In genomic region chr1:68141079-68141800, GRCh38 we compare ENCODE assay signal across 15 cellular contexts.
A peak's percentile ranks its signal among the peaks of the same experiment; 100 is the strongest.
DNase-seq lines count a peak whose midpoint lies in the region; ATAC-seq and TF ChIP-seq lines count a peak whose summit lies in the region.
"Had no signal": no experiment of that assay in that cellular context is flagged by ENCODE, and none has a peak within 500 bp of the region (broad histone marks: within the 10 kb centered on the region; RNA-seq: fewer than 3 reads in every experiment).

No MANE protein-coding gene starts in this region.

- TF ChIP-seq EP300 in esophagus muscularis mucosa (IDR thresholded peaks at IDR 0.05) (peak; percentile 20), SK-N-SH (IDR thresholded peaks at IDR 0.05; ENCODE audit: borderline replicate concordance in 1 of 2, low read depth in 1 of 2, low read length in 1 of 2) (no peak)

- CTCF ChIA-PET in SK-N-SH (lab: Yijun Ruan, JAX): interaction anchor here (1.2 to 1.6 kb wide), 3 partner anchors 9 to 201 kb away, joined by 3 to 6 read pairs (median 5); no protein-coding TSS in a partner anchor

- H3K9me3 ChIP-seq in esophagus muscularis mucosa: no peaks in the 10 kb centered on the region
- no peaks in the 10 kb centered on the region for H3K9me3 ChIP-seq in mesenchymal stem cell (ENCODE audit: control insufficient read depth, low read length)
- H3K9me3 ChIP-seq in thoracic aorta: no peaks in the 10 kb centered on the region
- no peaks in the 10 kb centered on the region for H3K9me3 ChIP-seq in SK-N-SH
- H3K9me3 ChIP-seq: vagina had no signal

- H3K4me3 ChIP-seq in esophagus muscularis mucosa (no peak overlapping the region), mesenchymal stem cell (ENCODE audit: insufficient read depth in 1 of 2, low read depth in 1 of 2, low read length in 2 of 2) (no peak overlapping the region), thoracic aorta (no peak overlapping the region), SK-N-SH (ENCODE audit: low read depth in 2 of 2, low read length in 1 of 2) (no peak overlapping the region)
- H3K4me3 ChIP-seq: SK-N-MC, vagina had no signal

- H2AFZ ChIP-seq in mesenchymal stem cell (ENCODE audit: low read depth, low read length) (no peak overlapping the region), SK-N-SH (ENCODE audit: low read depth) (no peak overlapping the region)

- H2BK15ac ChIP-seq in mesenchymal stem cell (ENCODE audit: low read depth, poor library complexity, severe bottlenecking): no peak overlapping the region

- H3F3A ChIP-seq in SK-N-SH (replicated peaks; ENCODE audit: insufficient read depth): no peaks in the 10 kb centered on the region

- no peak for TF ChIP-seq POLR2A in esophagus muscularis mucosa (IDR thresholded peaks at IDR 0.05; ENCODE audit: low read depth)

- H3K23ac ChIP-seq in mesenchymal stem cell (ENCODE audit: low read length in 2 of 2): no peak overlapping the region

- peak; percentile 30 for DNase-seq in NCI-H2227 (lab: John Stamatoyannopoulos, UW; ENCODE audit: unreplicated experiment)
- no peak for DNase-seq in esophagus muscularis mucosa (ENCODE audit: extremely low spot score)
- DNase-seq in mesenchymal stem cell: peak; percentile 89
- no peak for DNase-seq in thoracic aorta (ENCODE audit: low spot score)
- DNase-seq in effector CD8-positive, alpha-beta T cell (lab: John Stamatoyannopoulos, UW): no peak
- no peak for DNase-seq in KG1 (lab: John Stamatoyannopoulos, UW)
- no peak for DNase-seq in DMS79 (lab: John Stamatoyannopoulos, UW)
- no peak for DNase-seq in SK-N-SH
- DNase-seq: activated CD4-positive, alpha-beta memory T cell treated with anti-CD3 and anti-CD28 coated beads, Interleukin-2, amount 10 ng/mL, durations not matched to agents 7 days and 5 days; DMS 273 treated with DMSO at 0.1 percent for 48 hours; HFFc6; NCI-H446 treated with DMSO at 0.1 percent for 48 hours; stimulated activated CD4-positive, alpha-beta T cell treated with anti-CD3 and anti-CD28 coated beads, Interleukin-2, amount 100 ng/mL, for 24 hours had no signal

- TF ChIP-seq RAD21 in SK-N-SH (IDR thresholded peaks at IDR 0.05; ENCODE audit: low read length): no peak

- H3K4ac ChIP-seq in mesenchymal stem cell (ENCODE audit: low read depth in 1 of 2, low read length in 2 of 2): peak overlapping the region in 1 of 2 experiments; percentile 87

- H2BK120ac ChIP-seq in mesenchymal stem cell (ENCODE audit: low read depth, low read length): no peak overlapping the region

- H2BK12ac ChIP-seq in mesenchymal stem cell (ENCODE audit: low read length in 2 of 2): peak overlapping the region in 1 of 2 experiments; percentile 49

- no peaks in the 10 kb centered on the region for H4K20me1 ChIP-seq in SK-N-SH (ENCODE audit: insufficient read depth)

- POLR2A ChIA-PET in SK-N-SH (lab: Yijun Ruan, JAX): no interaction called here

- peak overlapping the region; percentile 61 for H2BK5ac ChIP-seq in mesenchymal stem cell (ENCODE audit: low read depth, low read length, poor library complexity, severe bottlenecking)

- H3K9me2 ChIP-seq in SK-N-SH: no peaks in the 10 kb centered on the region

- intact Hi-C loops in esophagus muscularis mucosa (cut with DNase I): no loop called here

- peak overlapping the region; percentile 78 for H4K91ac ChIP-seq in mesenchymal stem cell (ENCODE audit: low read length)

- peak overlapping the region; percentile 37 to 94 for H3K18ac ChIP-seq in mesenchymal stem cell (ENCODE audit: low read depth in 1 of 2, low read length in 2 of 2)

- H3K27me3 ChIP-seq in esophagus muscularis mucosa (no peaks in the 10 kb centered on the region), mesenchymal stem cell (ENCODE audit: control insufficient read depth in 1 of 2, insufficient read depth in 1 of 2, low read length in 2 of 2) (no peaks in the 10 kb centered on the region), thoracic aorta (replicated peaks; ENCODE audit: insufficient read depth) (no peaks in the 10 kb centered on the region), SK-N-SH (ENCODE audit: insufficient read depth) (no peaks in the 10 kb centered on the region)
- H3K27me3 ChIP-seq: vagina had no signal

- H3K79me1 ChIP-seq in mesenchymal stem cell (replicated peaks; ENCODE audit: low read length, poor library complexity, severe bottlenecking): peaks cover 7% of the 10 kb centered on the region

- H3K9ac ChIP-seq in mesenchymal stem cell (ENCODE audit: low read length) (no peak overlapping the region), SK-N-SH (no peak overlapping the region)

- ATAC-seq in thoracic aorta (ENCODE audit: insufficient number of reproducible peaks, low FRiP score, low read depth): no peak

- peaks cover 12 to 56% (median 37%) of the 10 kb centered on the region in 4 donors for H3K36me3 ChIP-seq in esophagus muscularis mucosa
- peaks cover 11 to 99% of the 10 kb centered on the region in 2 experiments for H3K36me3 ChIP-seq in mesenchymal stem cell (ENCODE audit: control insufficient read depth in 1 of 2, insufficient read depth in 2 of 2, low read depth in 1 of 2, low read length in 2 of 2)
- H3K36me3 ChIP-seq in thoracic aorta: peaks cover 7% of the 10 kb centered on the region
- peaks cover 53 to 73% of the 10 kb centered on the region in 2 experiments for H3K36me3 ChIP-seq in SK-N-SH (replicated peaks in 1 of 2; ENCODE audit: control insufficient read depth in 1 of 2, insufficient read depth in 2 of 2, low read length in 1 of 2)

- TF ChIP-seq CTCF in esophagus muscularis mucosa (IDR thresholded peaks at IDR 0.05) (no peak), thoracic aorta (IDR thresholded peaks at IDR 0.05) (no peak), SK-N-SH (IDR thresholded peaks at IDR 0.05) (no peak)

- peak overlapping the region; percentile 74 to 88 (median 82) for H3K27ac ChIP-seq in esophagus muscularis mucosa (replicated peaks in 1 of 4)
- H3K27ac ChIP-seq in mesenchymal stem cell (ENCODE audit: low read length, poor library complexity, severe bottlenecking): peak overlapping the region; percentile 83
- peak overlapping the region; percentile 36 to 39 for H3K27ac ChIP-seq in thoracic aorta
- no peak overlapping the region for H3K27ac ChIP-seq in SK-N-SH (ENCODE audit: low read depth in 2 of 2, low read length in 1 of 2)
- H3K27ac ChIP-seq: SK-N-MC, vagina had no signal

- H3K4me2 ChIP-seq in mesenchymal stem cell (ENCODE audit: low read length, poor library complexity, severe bottlenecking) (peak overlapping the region; percentile 14), SK-N-SH (no peak overlapping the region)

- 49% methylated on average over 10 of the region's 10 CpGs for WGBS in esophagus muscularis mucosa
- 66% methylated on average over 10 of the region's 10 CpGs for WGBS in mesenchymal stem cell
- 94% methylated on average over 10 of the region's 10 CpGs for WGBS in SK-N-SH (ENCODE audit: low lambda C conversion rate)

- H3K14ac ChIP-seq in mesenchymal stem cell (ENCODE audit: low read length in 2 of 2): no peak overlapping the region

- peaks cover 17 to 57% (median 55%) of the 10 kb centered on the region in 4 donors for H3K4me1 ChIP-seq in esophagus muscularis mucosa
- peaks cover 11% of the 10 kb centered on the region for H3K4me1 ChIP-seq in mesenchymal stem cell (ENCODE audit: control insufficient read depth, insufficient read depth, low read depth, low read length)
- H3K4me1 ChIP-seq in thoracic aorta (ENCODE audit: control insufficient read depth in 1 of 2, low read depth in 2 of 2): peaks cover 3 to 29% of the 10 kb centered on the region in 2 donors
- H3K4me1 ChIP-seq in SK-N-SH (ENCODE audit: control insufficient read depth in 1 of 2, insufficient read depth in 2 of 2, low read depth in 1 of 2, low read length in 1 of 2): no peaks in the 10 kb centered on the region
- H3K4me1 ChIP-seq: vagina had no signal

- peak overlapping the region; percentile 53 for H4K8ac ChIP-seq in mesenchymal stem cell (ENCODE audit: low read length)

- H2AK5ac ChIP-seq in mesenchymal stem cell (ENCODE audit: low read length, severe bottlenecking): peak overlapping the region; percentile 91

- H3K79me2 ChIP-seq in SK-N-SH (ENCODE audit: insufficient read depth): no peaks in the 10 kb centered on the region

TF ChIP-seq in SK-N-SH, 30 proteins besides CTCF, POLR2A, EP300 and RAD21:
- TF ChIP-seq IRF3 (IDR thresholded peaks at IDR 0.05; ENCODE audit: low read depth, low read length) (no peak), FOXM1 (IDR thresholded peaks at IDR 0.05; ENCODE audit: low read depth) (no peak), GABPA (IDR thresholded peaks at IDR 0.05; ENCODE audit: low read depth) (no peak), SIN3A (IDR thresholded peaks at IDR 0.05; ENCODE audit: borderline replicate concordance, low read depth, low read length) (no peak), CHD2 (IDR thresholded peaks at IDR 0.05; ENCODE audit: low read length, partially characterized antibody) (no peak), SMC3 (IDR thresholded peaks at IDR 0.05; ENCODE audit: low read depth, low read length) (no peak)

Comparison
In these comparisons a context has a peak if more than half of its experiments do, and no peak if none do; other contexts are left out.
1. DNase-seq: peak in NCI-H2227 (single experiment) and mesenchymal stem cell (single experiment); none in esophagus muscularis mucosa (single experiment), thoracic aorta (single experiment), effector CD8-positive, alpha-beta T cell (single experiment), KG1 (single experiment), DMS79 (single experiment) and SK-N-SH (single experiment).
2. H3K27ac ChIP-seq: peak in esophagus muscularis mucosa (4 of 4), mesenchymal stem cell (single experiment) and thoracic aorta (2 of 2); none in SK-N-SH (0 of 2).